ENCODE assay signal across 1 cellular context in genomic region chr13:100365678-100366077, GRCh38.
TF ChIP-seq lines count a peak whose summit lies in the region.

No MANE protein-coding gene starts in this region.

TF ChIP-seq in IMR-90, 13 proteins besides CTCF, POLR2A, EP300 and RAD21 (continued from another document):
- TF ChIP-seq BHLHE40 (IDR thresholded peaks at IDR 0.05; ENCODE audit: low read depth, low read length) = no peak
- no peak for TF ChIP-seq CEBPB (IDR thresholded peaks at IDR 0.05; ENCODE audit: low read depth, low read length)
- no peak for TF ChIP-seq USF2 (IDR thresholded peaks at IDR 0.05; ENCODE audit: low read depth, low read length)
- TF ChIP-seq FOS (IDR thresholded peaks at IDR 0.05; ENCODE audit: low read depth, low read length) = no peak
- no peak for TF ChIP-seq RFX5 (IDR thresholded peaks at IDR 0.05; ENCODE audit: low read depth, low read length)
- no peak for TF ChIP-seq MAFK (IDR thresholded peaks at IDR 0.05; ENCODE audit: low read depth, low read length)
- TF ChIP-seq NFE2L2 (IDR thresholded peaks at IDR 0.05; ENCODE audit: low read depth, low read length) = no peak
- no peak for TF ChIP-seq RCOR1 (IDR thresholded peaks at IDR 0.05; ENCODE audit: insufficient replicate concordance, low read length)
- no peak for TF ChIP-seq CHD1 (IDR thresholded peaks at IDR 0.05; ENCODE audit: low read depth, low read length)
- no peak for TF ChIP-seq ELK1 (IDR thresholded peaks at IDR 0.05; ENCODE audit: borderline replicate concordance, low read depth, low read length)
